In the genomic region with DNA sequence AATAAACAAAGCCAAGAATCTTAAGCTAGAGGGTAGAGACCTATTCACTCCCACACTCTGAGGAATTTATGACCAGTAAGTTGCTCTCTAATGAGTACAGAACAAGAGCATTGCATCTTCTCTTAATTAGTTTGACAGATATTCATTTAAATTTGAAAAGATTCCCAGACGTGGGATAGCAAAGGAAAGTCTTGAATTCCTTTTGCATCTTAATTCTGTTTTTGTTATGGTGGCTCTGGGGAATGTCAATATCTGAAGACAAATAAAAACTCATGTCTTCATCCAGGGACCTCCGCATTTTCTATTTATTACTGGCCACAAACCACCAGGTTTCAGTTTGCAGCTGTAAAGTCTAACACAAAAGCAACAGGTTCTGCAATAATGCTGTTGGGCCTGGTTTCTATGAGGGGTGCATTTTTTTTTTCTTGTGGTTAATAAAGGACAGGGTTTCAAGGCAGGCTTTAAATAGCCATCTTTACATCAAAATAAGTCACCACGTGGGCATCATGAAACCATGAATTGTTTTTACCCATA, we compare ENCODE assay signal across 9 cellular contexts.
A peak's percentile ranks its signal among the peaks of the same experiment; 100 is the strongest.
DNase-seq lines count a peak whose midpoint lies in the region; ATAC-seq, FAIRE-seq and TF ChIP-seq lines count a peak whose summit lies in the region.
"Had no signal": no experiment of that assay in that cellular context is flagged by ENCODE, and none has a peak within 500 bp of the region (broad histone marks: within the 10 kb centered on the region; RNA-seq: fewer than 3 reads in every experiment).

No MANE protein-coding gene starts in this region.

- H3K4me3 ChIP-seq in H1 (ENCODE audit: extremely low read depth in 1 of 4, insufficient read depth in 2 of 4, low read depth in 3 of 4, low read length in 4 of 4) = peak overlapping the region in 1 of 4 experiments; percentile 3; a peak in 1 of 8 replicates

- no peaks in the 10 kb centered on the region for H3K27me3 ChIP-seq in H1 (replicated peaks in 1 of 4; ENCODE audit: control insufficient read depth in 3 of 4, extremely low read depth in 1 of 4, insufficient read depth in 3 of 4, low read length in 3 of 4)

- H2BK15ac ChIP-seq in H1 (ENCODE audit: low read length) = no peak overlapping the region

- no peak overlapping the region for H2AFZ ChIP-seq in H1 (ENCODE audit: low read length)

- TF ChIP-seq EP300 in H1 (IDR thresholded peaks at IDR 0.05; ENCODE audit: borderline replicate concordance in 1 of 2, low read depth in 2 of 2, low read length in 2 of 2) = no peak

- peak overlapping the region; percentile 32 for H4K5ac ChIP-seq in H1 (ENCODE audit: insufficient read length, low read depth, low read length)

- no peak overlapping the region for H3K23ac ChIP-seq in H1 (ENCODE audit: insufficient read length)

- no peaks in the 10 kb centered on the region for H3K79me1 ChIP-seq in H1 (ENCODE audit: low read depth, low read length)

- H2BK120ac ChIP-seq in H1 (replicated peaks; ENCODE audit: low read depth, low read length) = no peak overlapping the region

- H3K23me2 ChIP-seq in H1 (ENCODE audit: low read depth, low read length) = no peaks in the 10 kb centered on the region

- POLR2A ChIA-PET in H1 (lab: Charles Lee; ENCODE audit: partially characterized antibody) = interaction anchor here (0.7 to 1.8 kb wide), 5 partner anchors 9 to 65 kb away, joined by 3 to 7 read pairs (median 4); no protein-coding TSS in a partner anchor

- peak; percentile 48 for ATAC-seq in GM19468 (IDR thresholded peaks at IDR 0.05; ENCODE audit: extremely low read depth, unreplicated experiment)
- peak; percentile 91 for ATAC-seq in HG03159 (IDR thresholded peaks at IDR 0.05; ENCODE audit: unreplicated experiment)
- no peak for ATAC-seq in stimulated activated naive CD8-positive, alpha-beta T cell treated with anti-CD3 and anti-CD28 coated beads, Interleukin-15, Interleukin-2, amounts not matched to agents 100 U/mL and 50 U/mL, for 24 hours

- no peak overlapping the region for H3K27ac ChIP-seq in H1 (ENCODE audit: low read depth, low read length)

- no peaks in the 10 kb centered on the region for H3K9me3 ChIP-seq in H1 (ENCODE audit: insufficient read depth in 2 of 2, low read depth in 1 of 2, low read length in 1 of 2)

- H3K79me2 ChIP-seq in H1 (ENCODE audit: control insufficient read depth in 1 of 2, insufficient read depth in 2 of 2, low read length in 2 of 2) = no peaks in the 10 kb centered on the region

- peak; percentile 62 for FAIRE-seq in H1 (lab: Jason Lieb, UNC)

- TF ChIP-seq CTCF in H1 (IDR thresholded peaks at IDR 0.05; ENCODE audit: control extremely low read depth in 1 of 3, insufficient read depth in 1 of 3, low read depth in 1 of 3, low read length in 3 of 3) = no peak

- H2AK5ac ChIP-seq in H1 (ENCODE audit: low read depth, low read length) = no peak overlapping the region

- H3K4me2 ChIP-seq in H1 (ENCODE audit: insufficient read depth in 1 of 2, low read depth in 2 of 2, low read length in 2 of 2) = peak overlapping the region; percentile 18 to 30; a peak in 2 of 4 replicates

- DNase-seq in EH (ENCODE audit: low read depth) (peak; percentile 97), H1 (ENCODE audit: low read depth in 1 of 2, low spot score in 2 of 2) (no peak), mucosa of gallbladder (ENCODE audit: low spot score) (no peak), NCI-H1417 treated with DMSO at 0.1 percent for 48 hours (lab: John Stamatoyannopoulos, UW) (no peak), NCI-H1694 (lab: John Stamatoyannopoulos, UW) (no peak)
- no peak for DNase-seq in stimulated activated naive CD8-positive, alpha-beta T cell treated with anti-CD3 and anti-CD28 coated beads, Interleukin-15, Interleukin-2, amounts not matched to agents 100 U/mL and 50 U/mL, for 24 hours
- DNase-seq: NCI-H2107 had no signal

- no peak overlapping the region for H2BK20ac ChIP-seq in H1 (ENCODE audit: low read length)

- H4K91ac ChIP-seq in H1 (replicated peaks; ENCODE audit: insufficient read length, low read length) = no peak overlapping the region

- H3K4ac ChIP-seq in H1 (replicated peaks; ENCODE audit: insufficient read length, low read depth, low read length) = no peak overlapping the region

- peaks cover 17 to 29% (median 24%) of the 10 kb centered on the region in 4 experiments; a peak in 6 of 7 replicates for H3K4me1 ChIP-seq in H1 (replicated peaks in 1 of 4; ENCODE audit: control insufficient read depth in 3 of 4, insufficient read depth in 4 of 4, low read length in 3 of 4)

- TF ChIP-seq POLR2A in H1 (IDR thresholded peaks at IDR 0.05; ENCODE audit: control extremely low read depth in 1 of 2, low read depth in 2 of 2, low read length in 2 of 2) = no peak

- H3K18ac ChIP-seq in H1 (ENCODE audit: extremely low read depth, low read length) = no peak overlapping the region; the same call in 1 of the 2 replicates

- H3K56ac ChIP-seq in H1 (replicated peaks; ENCODE audit: insufficient read length, low read depth, low read length) = no peak overlapping the region

- H3K36me3 ChIP-seq in H1 (ENCODE audit: control insufficient read depth in 2 of 4, insufficient read depth in 4 of 4, low read length in 3 of 4) = no peaks in the 10 kb centered on the region

- no peak for TF ChIP-seq RAD21 in H1 (IDR thresholded peaks at IDR 0.05 in 1 of 2, conservative IDR thresholded peaks at IDR 0.05 in 1 of 2; ENCODE audit: low read depth in 2 of 2, low read length in 2 of 2)

- WGBS in H1 (ENCODE audit: extremely low coverage in 1 of 2, insufficient coverage in 1 of 2, insufficient read length in 1 of 2, insufficient replicate concordance in 2 of 2, low coverage in 1 of 2, low lambda C conversion rate in 2 of 2, missing lambda C conversion rate in 1 of 2), 2 experiments = 0% methylated on average over 3 of the region's 3 CpGs; no CpG with 5 or more reads in 1 of the 2 experiments

- CTCF ChIA-PET in H1 (lab: Charles Lee; ENCODE audit: partially characterized antibody) = interaction anchor here (0.7 to 1.5 kb wide), 5 partner anchors 19 to 127 kb away, joined by 3 read pairs; no protein-coding TSS in a partner anchor

- H3K14ac ChIP-seq in H1 (ENCODE audit: insufficient read length) = no peak overlapping the region

- H3K9ac ChIP-seq in H1 (replicated peaks in 1 of 4; ENCODE audit: extremely low read depth in 1 of 4, low read depth in 3 of 4, low read length in 3 of 4) = no peak overlapping the region

- no peaks in the 10 kb centered on the region for H4K20me1 ChIP-seq in H1 (replicated peaks in 1 of 2; ENCODE audit: control insufficient read depth in 1 of 2, insufficient read depth in 2 of 2, low read length in 2 of 2)

- no peak overlapping the region for H2BK5ac ChIP-seq in H1 (ENCODE audit: low read depth, low read length)

- H2BK12ac ChIP-seq in H1 (ENCODE audit: low read depth, low read length) = no peak overlapping the region

- H4K8ac ChIP-seq in H1 (ENCODE audit: extremely low read depth, insufficient read depth, low read length) = no peak overlapping the region

TF ChIP-seq in H1, 55 proteins besides CTCF, POLR2A, EP300 and RAD21:
- TF ChIP-seq HDAC2 (IDR thresholded peaks at IDR 0.05; ENCODE audit: borderline replicate concordance in 1 of 2, low read depth in 2 of 2, low read length in 2 of 2) = peak; percentile 33 to 45; a peak in 1 of 4 replicates
- TF ChIP-seq, protein P1, sequence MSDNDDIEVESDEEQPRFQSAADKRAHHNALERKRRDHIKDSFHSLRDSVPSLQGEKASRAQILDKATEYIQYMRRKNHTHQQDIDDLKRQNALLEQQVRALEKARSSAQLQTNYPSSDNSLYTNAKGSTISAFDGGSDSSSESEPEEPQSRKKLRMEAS (IDR thresholded peaks at IDR 0.05) = 0 out of 2 replicates have a peak, but pooled peaks have one; percentile 16
- TF ChIP-seq, protein P2, sequence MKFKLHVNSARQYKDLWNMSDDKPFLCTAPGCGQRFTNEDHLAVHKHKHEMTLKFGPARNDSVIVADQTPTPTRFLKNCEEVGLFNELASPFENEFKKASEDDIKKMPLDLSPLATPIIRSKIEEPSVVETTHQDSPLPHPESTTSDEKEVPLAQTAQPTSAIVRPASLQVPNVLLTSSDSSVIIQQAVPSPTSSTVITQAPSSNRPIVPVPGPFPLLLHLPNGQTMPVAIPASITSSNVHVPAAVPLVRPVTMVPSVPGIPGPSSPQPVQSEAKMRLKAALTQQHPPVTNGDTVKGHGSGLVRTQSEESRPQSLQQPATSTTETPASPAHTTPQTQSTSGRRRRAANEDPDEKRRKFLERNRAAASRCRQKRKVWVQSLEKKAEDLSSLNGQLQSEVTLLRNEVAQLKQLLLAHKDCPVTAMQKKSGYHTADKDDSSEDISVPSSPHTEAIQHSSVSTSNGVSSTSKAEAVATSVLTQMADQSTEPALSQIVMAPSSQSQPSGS (IDR thresholded peaks at IDR 0.05; ENCODE audit: low read length) = no peak
- 0 out of 2 replicates have a peak, but pooled peaks have one; percentile 23 for TF ChIP-seq TEAD4 (IDR thresholded peaks at IDR 0.05; ENCODE audit: low read depth, low read length)
- TF ChIP-seq EGR1 (IDR thresholded peaks at IDR 0.05; ENCODE audit: borderline replicate concordance, low read depth, low read length) = peak; percentile 57; the same call in 1 of the 2 replicates
